8 cellular contexts compared by ENCODE assay signal in genomic region chr11:93741094-93741881, GRCh38. TPM values are rescaled to one million over a fixed set of nuclear protein-coding genes. Genes with fewer than 3 reads are reported as not detected.
DNase-seq lines count a peak whose midpoint lies in the region; ATAC-seq and TF ChIP-seq lines count a peak whose summit lies in the region.

Gene C11orf54, plus strand, starts transcription at chr11:93741672. Its CDS starts 5,722 bp downstream, at chr11:93747394.
Gene TAF1D, minus strand, starts transcription at chr11:93741495. Its CDS starts 2,191 bp downstream, at chr11:93739304.

- H3K4me1 ChIP-seq in mammary epithelial cell (ENCODE audit: insufficient read depth, low read length) (peaks cover 22% of the 10 kb centered on the region), smooth muscle cell (ENCODE audit: low read depth) (peaks cover 44% of the 10 kb centered on the region)

- in situ Hi-C loops in mammary epithelial cell (cut with MboI; ENCODE audit: low sequenced_read_pairs in 2 of 2): loop anchor here in 1 of 2 donors (5.0 kb wide), 1 partner anchor 41 kb away; the partner anchor contains the start of gene MED17

- DNase-seq in AG04449 (ENCODE audit: low read depth, low spot score) (peak; percentile 73), NCI-H2227 (lab: John Stamatoyannopoulos, UW; ENCODE audit: unreplicated experiment) (peak; percentile 97), WERI-Rb-1 (peak; percentile 97), mammary epithelial cell (peak; percentile 96), iPS-NIHi11 (ENCODE audit: low spot score) (peak; percentile 92), smooth muscle cell (lab: John Stamatoyannopoulos, UW; ENCODE audit: unreplicated experiment) (peak; percentile 83)

- intact Hi-C loops in mammary epithelial cell (cut with micrococcal nuclease): loop anchor here (1.0 kb wide), 1 partner anchor 43 kb away; the partner anchor contains the start of gene MED17

- peaks cover 34% of the 10 kb centered on the region for H3F3A ChIP-seq in smooth muscle cell (ENCODE audit: low read depth)

- dilution Hi-C loops in mammary epithelial cell (cut with HindIII; ENCODE audit: low sequenced_read_pairs): no loop called here

- ATAC-seq in GM18873 (IDR thresholded peaks at IDR 0.05; ENCODE audit: low FRiP score, unreplicated experiment): peak; percentile 82
- peak; percentile 81 for ATAC-seq in HG03139 (IDR thresholded peaks at IDR 0.05; ENCODE audit: unreplicated experiment)

- TSS peak; percentile 62 for BruUV-seq in mammary epithelial cell (replicated peaks; lab: Mats Ljungman, UMichigan)

- CTCF ChIA-PET in AG04449 (lab: Yijun Ruan, JAX): interaction anchor here (1.0 to 2.5 kb wide), 3 partner anchors 10 to 104 kb away, joined by 3 to 10 read pairs (median 4); no protein-coding TSS in a partner anchor
- CTCF ChIA-PET in mammary epithelial cell (lab: Charles Lee; ENCODE audit: low non-redundant PET): interaction anchor here (0.5 to 1.1 kb wide), 2 partner anchors 43 to 895 kb away, joined by 3 to 4 read pairs; partner anchors contain the start of gene MED17

- TF ChIP-seq CTCF in AG04449 (IDR thresholded peaks at IDR 0.05; ENCODE audit: insufficient read depth, low read length, missing control alignments): no peak
- no peak for TF ChIP-seq CTCF in WERI-Rb-1 (IDR thresholded peaks at IDR 0.05; ENCODE audit: low read depth, low read length)
- TF ChIP-seq CTCF in mammary epithelial cell (conservative IDR thresholded peaks at IDR 0.05 in 1 of 2, IDR thresholded peaks at IDR 0.05 in 1 of 2; ENCODE audit: extremely low read depth in 1 of 2, insufficient read depth in 1 of 2, low read depth in 1 of 2, low read length in 2 of 2): no peak
- TF ChIP-seq CTCF in smooth muscle cell (IDR thresholded peaks at IDR 0.05; ENCODE audit: borderline replicate concordance, insufficient read depth, poor library complexity, severe bottlenecking): no peak

- H3K27me3 ChIP-seq in WERI-Rb-1 (ENCODE audit: insufficient read depth, low read depth, severe bottlenecking): no peaks in the 10 kb centered on the region
- no peaks in the 10 kb centered on the region for H3K27me3 ChIP-seq in mammary epithelial cell (ENCODE audit: insufficient read depth, low read length)
- H3K27me3 ChIP-seq in smooth muscle cell (ENCODE audit: low read depth): no peaks in the 10 kb centered on the region

- peaks cover 16% of the 10 kb centered on the region for H4K20me1 ChIP-seq in mammary epithelial cell (ENCODE audit: insufficient read depth, low read length)
- H4K20me1 ChIP-seq in smooth muscle cell (ENCODE audit: low read depth): peaks cover 46% of the 10 kb centered on the region

- H3K27ac ChIP-seq in WERI-Rb-1 (peak within 1 kb of the TSS; percentile 86), mammary epithelial cell (ENCODE audit: insufficient read depth, low read depth, low read length) (peak within 1 kb of the TSS; percentile 89), smooth muscle cell (ENCODE audit: low read depth) (peak within 1 kb of the TSS; percentile 85)

- H2AFZ ChIP-seq in mammary epithelial cell (ENCODE audit: low read depth, low read length) (peak within 1 kb of the TSS; percentile 98), smooth muscle cell (ENCODE audit: low read depth) (peak within 1 kb of the TSS; percentile 96)

- H3K36me3 ChIP-seq in WERI-Rb-1: peaks cover 45% of the 10 kb centered on the region
- peaks cover 28% of the 10 kb centered on the region for H3K36me3 ChIP-seq in mammary epithelial cell (ENCODE audit: insufficient read depth, low read length)
- peaks cover 17% of the 10 kb centered on the region for H3K36me3 ChIP-seq in smooth muscle cell (ENCODE audit: low read depth)

- H3K79me2 ChIP-seq in mammary epithelial cell (ENCODE audit: insufficient read depth, low read length) (peaks cover 62% of the 10 kb centered on the region), smooth muscle cell (ENCODE audit: low read depth) (peaks cover 68% of the 10 kb centered on the region)

- H3K9me3 ChIP-seq in WERI-Rb-1 (ENCODE audit: severe bottlenecking): no peaks in the 10 kb centered on the region
- H3K9me3 ChIP-seq in mammary epithelial cell (replicated peaks; ENCODE audit: insufficient read depth, low read length): no peaks in the 10 kb centered on the region
- no peaks in the 10 kb centered on the region for H3K9me3 ChIP-seq in smooth muscle cell (replicated peaks; ENCODE audit: low read depth)

- H3K4me3 ChIP-seq in AG04449 (ENCODE audit: low read depth, low read length): peak within 1 kb of the TSS; percentile 92
- H3K4me3 ChIP-seq in WERI-Rb-1 (ENCODE audit: low read depth, low read length): peak within 1 kb of the TSS; percentile 100
- peak within 1 kb of the TSS; percentile 70 to 86 (median 74) for H3K4me3 ChIP-seq in mammary epithelial cell (replicated peaks in 1 of 3; ENCODE audit: insufficient read depth in 1 of 3, low read depth in 2 of 3, low read length in 3 of 3)
- H3K4me3 ChIP-seq in smooth muscle cell: peak within 1 kb of the TSS; percentile 83

- POLR2A ChIA-PET in AG04449 (lab: Yijun Ruan, JAX): interaction anchor here (0.6 to 3.6 kb wide), 13 partner anchors 10 to 983 kb away, joined by 3 to 47 read pairs (median 3); partner anchors contain the start of genes CEP295 and MED17

- H3K9ac ChIP-seq in mammary epithelial cell (ENCODE audit: insufficient read depth, low read length) (peak within 1 kb of the TSS; percentile 97), smooth muscle cell (ENCODE audit: low read depth) (peak within 1 kb of the TSS; percentile 94)

- H3K4me2 ChIP-seq in mammary epithelial cell (ENCODE audit: insufficient read depth, low read depth, low read length) (peak within 1 kb of the TSS; percentile 94), smooth muscle cell (peak within 1 kb of the TSS; percentile 87)

- under 1% methylated on average over 41 of the region's 65 CpGs for WGBS in mammary epithelial cell (ENCODE audit: low coverage, missing lambda C conversion rate)
- under 1% methylated on average over 64 of the region's 65 CpGs for WGBS in smooth muscle cell (ENCODE audit: low lambda C conversion rate)

RNA-seq across cellular contexts. Expression of gene C11orf54, which starts in this region (rescaled TPM):
- total RNA-seq in mammary epithelial cell: 10 to 100 TPM in 1 of 2 donors, 1 to 10 TPM in 1; 8.2 to 10.2 TPM
- 2.6 TPM for polyA plus RNA-seq in mammary epithelial cell
- polyA minus RNA-seq in mammary epithelial cell: not detected
- 12.3 and 13.4 TPM in 2 replicates for total RNA-seq in smooth muscle cell
- 6.3 and 8.5 TPM in 2 replicates for polyA plus RNA-seq in smooth muscle cell

RNA-seq across cellular contexts. Expression of gene TAF1D, which starts in this region (rescaled TPM):
- 100 to 1,000 TPM; 167 to 198 TPM for total RNA-seq in mammary epithelial cell
- 41.8 TPM for polyA plus RNA-seq in mammary epithelial cell
- 39.2 TPM for polyA minus RNA-seq in mammary epithelial cell
- 216 and 232 TPM in 2 replicates for total RNA-seq in smooth muscle cell
- polyA plus RNA-seq in smooth muscle cell: 36.9 and 57.6 TPM in 2 replicates

Comparison
In these comparisons a context has a peak if more than half of its experiments do, and no peak if none do; other contexts are left out.
1. Peak in every context shown above with its lines: DNase-seq, ATAC-seq, H3K4me3 ChIP-seq and H3K27ac ChIP-seq.